Comparison of ENCODE assay signal across 9 cellular contexts in genomic region chr2:47373747-47374146, GRCh38. TPM values are rescaled to one million over a fixed set of nuclear protein-coding genes. Genes with fewer than 3 reads are reported as not detected.
DNase-seq lines count a peak whose midpoint lies in the region; ATAC-seq and TF ChIP-seq lines count a peak whose summit lies in the region.
"Had no signal": no experiment of that assay in that cellular context is flagged by ENCODE, and none has a peak within 500 bp of the region (broad histone marks: within the 10 kb centered on the region; RNA-seq: fewer than 3 reads in every experiment).

No MANE protein-coding gene starts in this region.

- H3K27me3 Mint-ChIP-seq in activated CD8-positive, alpha-beta memory T cell treated with anti-CD3 and anti-CD28 coated beads, Interleukin-2, amount 10 ng/mL, durations not matched to agents 7 days and 5 days, result peaks cover 32% of the 10 kb centered on the region

- CTCF ChIA-PET in activated CD8-positive, alpha-beta memory T cell treated with anti-CD3 and anti-CD28 coated beads, Interleukin-2, amount 10 ng/mL, durations not matched to agents 7 days and 5 days (lab: Charles Lee), result interaction anchor here (0.7 to 3.6 kb wide), 3 partner anchors 14 to 39 kb away, joined by 3 to 17 read pairs (median 4); no protein-coding TSS in a partner anchor

- H3K4me1 ChIP-seq in OCI-LY1 (ENCODE audit: insufficient read depth, low read length, severe bottlenecking) (peaks cover 12% of the 10 kb centered on the region), foreskin keratinocyte (no peaks in the 10 kb centered on the region), rectal smooth muscle tissue (ENCODE audit: control insufficient read depth, insufficient read depth, low read length) (no peaks in the 10 kb centered on the region)

- H3K36me3 ChIP-seq in OCI-LY1 (ENCODE audit: insufficient read depth, low read length) (no peaks in the 10 kb centered on the region), rectal smooth muscle tissue (ENCODE audit: control insufficient read depth, insufficient read depth, low read length) (no peaks in the 10 kb centered on the region)
- H3K36me3 ChIP-seq: tibial nerve had no signal

- H3K27ac ChIP-seq in OCI-LY1 (ENCODE audit: low read depth, low read length, poor library complexity, severe bottlenecking) (no peak overlapping the region), foreskin keratinocyte (no peak overlapping the region), rectal smooth muscle tissue (ENCODE audit: low read depth, low read length) (no peak overlapping the region)
- H3K27ac ChIP-seq: tibial nerve had no signal

- H3K9ac ChIP-seq in OCI-LY1 (ENCODE audit: low read length), result no peak overlapping the region
- H3K9ac ChIP-seq in rectal smooth muscle tissue (ENCODE audit: low read length), result no peak overlapping the region

- TF ChIP-seq CTCF in OCI-LY1 (IDR thresholded peaks at IDR 0.05; ENCODE audit: low read length), result peak; percentile 15; the same call in 1 of the 2 replicates
- TF ChIP-seq CTCF in foreskin keratinocyte (conservative IDR thresholded peaks at IDR 0.05), result peak; percentile 31

- no peaks in the 10 kb centered on the region for H3K79me2 ChIP-seq in OCI-LY1 (ENCODE audit: insufficient read depth, low read length)

- H3K9me3 Mint-ChIP-seq in activated CD8-positive, alpha-beta memory T cell treated with anti-CD3 and anti-CD28 coated beads, Interleukin-2, amount 10 ng/mL, durations not matched to agents 7 days and 5 days (ENCODE audit: low read depth), result no peaks in the 10 kb centered on the region

- no peaks in the 10 kb centered on the region for H3K9me3 ChIP-seq in OCI-LY1 (ENCODE audit: low read length)
- H3K9me3 ChIP-seq: tibial nerve had no signal

- no peak overlapping the region for H2AFZ ChIP-seq in OCI-LY1 (ENCODE audit: low read length)

- H3K4me3 ChIP-seq in OCI-LY1 (ENCODE audit: low read depth, low read length, poor library complexity, severe bottlenecking), result no peak overlapping the region
- peak overlapping the region; percentile 8 for H3K4me3 ChIP-seq in rectal smooth muscle tissue (ENCODE audit: low read length)
- H3K4me3 ChIP-seq: tibial nerve had no signal

- no peak overlapping the region for H3K4me2 ChIP-seq in OCI-LY1 (ENCODE audit: low read length)

- no peak overlapping the region for H3K27ac Mint-ChIP-seq in activated CD8-positive, alpha-beta memory T cell treated with anti-CD3 and anti-CD28 coated beads, Interleukin-2, amount 10 ng/mL, durations not matched to agents 7 days and 5 days

- H3F3A ChIP-seq in OCI-LY1 (ENCODE audit: insufficient read depth, low read length), result no peaks in the 10 kb centered on the region

- peaks cover 2% of the 10 kb centered on the region for H3K4me1 Mint-ChIP-seq in activated CD8-positive, alpha-beta memory T cell treated with anti-CD3 and anti-CD28 coated beads, Interleukin-2, amount 10 ng/mL, durations not matched to agents 7 days and 5 days

- DNase-seq in DMS53 (lab: John Stamatoyannopoulos, UW), result peak; percentile 58
- DNase-seq in DMS53 treated with DMSO at 0.1 percent for 48 hours (lab: John Stamatoyannopoulos, UW; ENCODE audit: unreplicated experiment), result no peak
- DNase-seq in foreskin keratinocyte, result no peak
- no peak for DNase-seq in stimulated activated CD8-positive, alpha-beta memory T cell treated with anti-CD3 and anti-CD28 coated beads, Interleukin-4, amount 100 ng/mL, for 48 hours
- DNase-seq in activated CD8-positive, alpha-beta memory T cell treated with anti-CD3 and anti-CD28 coated beads, Interleukin-2, amount 10 ng/mL, durations not matched to agents 7 days and 5 days, result no peak

- no peaks in the 10 kb centered on the region for H4K20me1 ChIP-seq in OCI-LY1 (ENCODE audit: insufficient read depth, low read length)

- H3K4me3 Mint-ChIP-seq in activated CD8-positive, alpha-beta memory T cell treated with anti-CD3 and anti-CD28 coated beads, Interleukin-2, amount 10 ng/mL, durations not matched to agents 7 days and 5 days, result no peak overlapping the region

- H3K9me2 ChIP-seq in OCI-LY1 (ENCODE audit: low read depth, low read length), result no peaks in the 10 kb centered on the region

- ATAC-seq in foreskin keratinocyte, result no peak
- no peak for ATAC-seq in GM18517 (IDR thresholded peaks at IDR 0.05; ENCODE audit: unreplicated experiment)
- ATAC-seq in activated CD8-positive, alpha-beta memory T cell treated with anti-CD3 and anti-CD28 coated beads, Interleukin-2, amount 10 ng/mL, durations not matched to agents 7 days and 5 days, result no peak

- no peaks in the 10 kb centered on the region; the same call in 1 of the 2 replicates for H3K27me3 ChIP-seq in OCI-LY1 (ENCODE audit: insufficient read depth, low read length)
- no peaks in the 10 kb centered on the region for H3K27me3 ChIP-seq in foreskin keratinocyte
- H3K27me3 ChIP-seq in rectal smooth muscle tissue (ENCODE audit: control insufficient read depth, insufficient read depth, low read length), result no peaks in the 10 kb centered on the region

- H3K36me3 Mint-ChIP-seq in activated CD8-positive, alpha-beta memory T cell treated with anti-CD3 and anti-CD28 coated beads, Interleukin-2, amount 10 ng/mL, durations not matched to agents 7 days and 5 days, result peaks cover 1% of the 10 kb centered on the region

RNA-seq across cellular contexts. Expression of gene EPCAM, which starts 4.6 kb away (rescaled TPM):
- 24.0 and 27.8 TPM in 2 replicates for total RNA-seq in foreskin keratinocyte
- 18.1 and 24.3 TPM in 2 replicates for polyA plus RNA-seq in foreskin keratinocyte
- total RNA-seq in activated CD8-positive, alpha-beta memory T cell treated with anti-CD3 and anti-CD28 coated beads, Interleukin-2, amount 10 ng/mL, durations not matched to agents 7 days and 5 days, result under 1 TPM in 1 of 2 experiments, not detected in 1; 0.14 TPM

RNA-seq across cellular contexts. Expression of gene MSH2, which starts 29.2 kb away (rescaled TPM):
- 32.6 and 38.3 TPM in 2 replicates for total RNA-seq in foreskin keratinocyte
- polyA plus RNA-seq in foreskin keratinocyte, result 12.9 and 18.8 TPM in 2 replicates
- 10 to 100 TPM; 45.7 to 57.4 TPM for total RNA-seq in activated CD8-positive, alpha-beta memory T cell treated with anti-CD3 and anti-CD28 coated beads, Interleukin-2, amount 10 ng/mL, durations not matched to agents 7 days and 5 days

Comparison
In these comparisons a context has a peak if more than half of its experiments do, and no peak if none do; other contexts are left out.
1. RNA of gene EPCAM, which starts 4.6 kb away (total RNA-seq): 24.0 to 27.8 TPM in foreskin keratinocyte; 0.14 TPM in activated CD8-positive, alpha-beta memory T cell treated with anti-CD3 and anti-CD28 coated beads, Interleukin-2, amount 10 ng/mL, durations not matched to agents 7 days and 5 days; every median in the first group is over 10 times any median in the second.